8 cellular contexts compared by ENCODE assay signal in genomic region chr17:49361902-49362722, GRCh38. TPM values are rescaled to one million over a fixed set of nuclear protein-coding genes. Genes with fewer than 3 reads are reported as not detected.
DNase-seq lines count a peak whose midpoint lies in the region; ATAC-seq and TF ChIP-seq lines count a peak whose summit lies in the region.

ZNF652 (minus strand) TSS chr17:49362250; CDS start chr17:49317725, 44,525 bp downstream.

- 0% methylated on average over 36 to 104 of the region's 106 CpGs for WGBS in adipose tissue, 3 donors
- WGBS in heart left ventricle, 4 donors, result 0 to 1% (median 1%) methylated on average over 46 to 104 of the region's 106 CpGs

- no peak for TF ChIP-seq CTCF in GM12865 (IDR thresholded peaks at IDR 0.05; ENCODE audit: insufficient read depth, low read depth, low read length, missing control alignments)
- no peak for TF ChIP-seq CTCF in heart left ventricle (IDR thresholded peaks at IDR 0.05)
- no peak for TF ChIP-seq CTCF in type B pancreatic cell (conservative IDR thresholded peaks at IDR 0.05)

- H3K36me3 ChIP-seq in heart left ventricle, result no peaks in the 10 kb centered on the region

- H3K27me3 ChIP-seq in heart left ventricle, result no peaks in the 10 kb centered on the region

- POLR2A ChIA-PET in T-cell (lab: Charles Lee), result interaction anchor here (0.6 to 1.0 kb wide), 6 partner anchors 27 to 403 kb away, joined by 3 to 7 read pairs (median 6); partner anchors contain the start of gene PHB1 (in 1 of the 2)

- peak in 1 of 2 donors; percentile 8 for TF ChIP-seq POLR2A in heart left ventricle (IDR thresholded peaks at IDR 0.05)

- H3K27ac Mint-ChIP-seq in T-cell (peak within 1 kb of the TSS; percentile 95), type B pancreatic cell (peak within 1 kb of the TSS; percentile 94)

- no peaks in the 10 kb centered on the region for H3K27me3 Mint-ChIP-seq in T-cell
- no peaks in the 10 kb centered on the region for H3K27me3 Mint-ChIP-seq in type B pancreatic cell

- H3K4me3 ChIP-seq in GM12865 (ENCODE audit: low read depth, low read length) (peak within 1 kb of the TSS; percentile 87), heart left ventricle (peak within 1 kb of the TSS; percentile 77 to 98 (median 92))

- H3K36me3 Mint-ChIP-seq in T-cell (no peaks in the 10 kb centered on the region), type B pancreatic cell (no peaks in the 10 kb centered on the region)

- H3K9me3 ChIP-seq in heart left ventricle, result no peaks in the 10 kb centered on the region

- H3K4me3 Mint-ChIP-seq in T-cell (peak within 1 kb of the TSS; percentile 83 to 95 (median 91)), type B pancreatic cell (peak within 1 kb of the TSS; percentile 98)

- H3K4me1 Mint-ChIP-seq in T-cell (peaks cover 53 to 64% (median 56%) of the 10 kb centered on the region in 3 donors), type B pancreatic cell (ENCODE audit: unreplicated experiment) (peaks cover 38% of the 10 kb centered on the region)

- intact Hi-C loops in heart left ventricle (cut with DNase I) (loop anchor here in 3 of 10 donors (5.0 kb wide), 2 partner anchors 35 to 45 kb away; no protein-coding TSS in a partner anchor), posterior vena cava (cut with DNase I) (loop anchor here in 1 of 2 donors (1.0 kb wide), 1 partner anchor 36 kb away; no protein-coding TSS in a partner anchor)

- peak; percentile 97 for DNase-seq in GM12865 (ENCODE audit: low read depth)
- DNase-seq in NCI-H1436 (lab: John Stamatoyannopoulos, UW), result peak; percentile 99
- DNase-seq in T-cell, result peak; percentile 90 to 97 (median 95)
- peak; percentile 88 to 93 (median 93) for DNase-seq in heart left ventricle
- peak; percentile 95 for DNase-seq in posterior vena cava (ENCODE audit: low spot score)
- peak; percentile 97 for DNase-seq in type B pancreatic cell (ENCODE audit: extremely low spot score, unreplicated experiment)

- CTCF ChIA-PET in T-cell (lab: Charles Lee), result interaction anchor here (0.6 to 1.2 kb wide), 6 partner anchors 27 to 314 kb away, joined by 3 to 10 read pairs (median 6); no protein-coding TSS in a partner anchor

- ATAC-seq in HG02759 (IDR thresholded peaks at IDR 0.05; ENCODE audit: unreplicated experiment) (peak; percentile 72), T-cell (replicated peaks in 1 of 4) (peak; percentile 67 to 76 (median 71)), heart left ventricle (peak; percentile 82 to 96 (median 89))

- peaks cover 5 to 53% (median 26%) of the 10 kb centered on the region in 12 donors for H3K4me1 ChIP-seq in heart left ventricle

- H3K27ac ChIP-seq in adipose tissue (ENCODE audit: low read depth, low read length), result peak within 1 kb of the TSS; percentile 56
- H3K27ac ChIP-seq in heart left ventricle, result peak within 1 kb of the TSS; percentile 73 to 95 (median 89)

- H3K9me3 Mint-ChIP-seq in T-cell (no peaks in the 10 kb centered on the region), type B pancreatic cell (no peaks in the 10 kb centered on the region)

RNA-seq across cellular contexts. Expression of gene ZNF652, which starts in this region (rescaled TPM):
- total RNA-seq in T-cell (10 to 100 TPM; 51.0 to 61.0 (median 57.1) TPM), heart left ventricle (10 to 100 TPM; 14.7 to 24.5 (median 23.1) TPM), posterior vena cava (10 to 100 TPM; 39.0 to 40.9 TPM), type B pancreatic cell (ENCODE audit: low replicate concordance) (39.6 and 42.3 TPM in 2 replicates)
- polyA plus RNA-seq in adipose tissue (10 to 100 TPM in 1 of 3 donors, 1 to 10 TPM in 2; 4.2 to 10.3 (median 4.6) TPM), heart left ventricle (10 to 100 TPM in 1 of 2 donors, 1 to 10 TPM in 1; 7.2 to 16.3 TPM)

Comparison
In these comparisons a context has a peak if more than half of its experiments do, and no peak if none do; other contexts are left out.
1. Peak in every context shown above with its lines: DNase-seq, ATAC-seq, H3K4me3 ChIP-seq and H3K27ac ChIP-seq.